In genomic region chr3:25045291-25045690, GRCh38 we compare ENCODE assay signal across 11 cellular contexts.
DNase-seq lines count a peak whose midpoint lies in the region; ATAC-seq and TF ChIP-seq lines count a peak whose summit lies in the region.
"Had no signal": no experiment of that assay in that cellular context is flagged by ENCODE, and none has a peak within 500 bp of the region (broad histone marks: within the 10 kb centered on the region; RNA-seq: fewer than 3 reads in every experiment).

No MANE protein-coding gene starts in this region.

- ATAC-seq in activated T-helper 17 cell treated with anti-CD3 and anti-CD28 coated beads, Interleukin-2, amount 50 U/mL, for 72 hours (replicated peaks): no peak

- no peak for TF ChIP-seq POLR2A in spleen (IDR thresholded peaks at IDR 0.05)

- H3K4me1 ChIP-seq in spleen: no peaks in the 10 kb centered on the region

- DNase-seq in NCI-H526 (lab: John Stamatoyannopoulos, UW) (peak; percentile 62 to 64), dorsolateral prefrontal cortex (peak in 2 of 10 donors; percentile 33 to 34), iPS-NIHi11 (ENCODE audit: low spot score) (peak; percentile 29), osteocyte (ENCODE audit: extremely low spot score, unreplicated experiment) (no peak), spleen (no peak)
- DNase-seq in activated T-cell treated with anti-CD3 and anti-CD28 coated beads, Interleukin-2, amount 50 U/mL, for 1 hour: no peak
- DNase-seq in stimulated activated naive CD4-positive, alpha-beta T cell (lab: John Stamatoyannopoulos, UW): no peak
- DNase-seq: SIG-M5; stimulated activated CD4-positive, alpha-beta T cell treated with anti-CD3 and anti-CD28 coated beads, Interleukin-4, amount 100 ng/mL, for 4 hours had no signal

- H3K27me3 Mint-ChIP-seq in osteocyte (ENCODE audit: unreplicated experiment): no peaks in the 10 kb centered on the region
- no peaks in the 10 kb centered on the region for H3K27me3 Mint-ChIP-seq in activated T-helper 17 cell treated with anti-CD3 and anti-CD28 coated beads, Interleukin-2, amount 50 U/mL, for 72 hours

- H3K9me3 Mint-ChIP-seq in osteocyte (ENCODE audit: unreplicated experiment): peaks cover 4% of the 10 kb centered on the region
- H3K9me3 Mint-ChIP-seq in activated T-helper 17 cell treated with anti-CD3 and anti-CD28 coated beads, Interleukin-2, amount 50 U/mL, for 72 hours: no peaks in the 10 kb centered on the region

- peaks cover 46% of the 10 kb centered on the region for H3K4me1 Mint-ChIP-seq in osteocyte (ENCODE audit: unreplicated experiment)
- H3K4me1 Mint-ChIP-seq in activated T-helper 17 cell treated with anti-CD3 and anti-CD28 coated beads, Interleukin-2, amount 50 U/mL, for 72 hours: no peaks in the 10 kb centered on the region

- peak overlapping the region; percentile 70 for H3K27ac Mint-ChIP-seq in osteocyte (ENCODE audit: unreplicated experiment)
- no peak overlapping the region for H3K27ac Mint-ChIP-seq in activated T-helper 17 cell treated with anti-CD3 and anti-CD28 coated beads, Interleukin-2, amount 50 U/mL, for 72 hours

- intact Hi-C loops in dorsolateral prefrontal cortex (cut with DNase I): loop anchor here in 1 of 2 donors (10.0 kb wide), 1 partner anchor 110 kb away; no protein-coding TSS in a partner anchor
- intact Hi-C loops in spleen (cut with DNase I; ENCODE audit: low total_unique reads): no loop called here

- H3K27ac ChIP-seq in dorsolateral prefrontal cortex: peak overlapping the region in 16 of 59 donors; percentile 8 to 74 (median 50)
- H3K27ac ChIP-seq in spleen: no peak overlapping the region
- H3K27ac ChIP-seq: BLaER1 treated with 17β-estradiol and CSF1 and Interleukin-3, amounts not matched to agents 10 nM and 100 nM had no signal

- no peaks in the 10 kb centered on the region for H3K36me3 ChIP-seq in spleen
- H3K36me3 ChIP-seq: BLaER1 treated with 17β-estradiol and CSF1 and Interleukin-3, amounts not matched to agents 10 nM and 100 nM had no signal

- TF ChIP-seq CTCF in dorsolateral prefrontal cortex (IDR thresholded peaks at IDR 0.05 in 54 of 56, conservative IDR thresholded peaks at IDR 0.05 in 2 of 56; ENCODE audit: low read depth in 1 of 56, partially characterized antibody in 56 of 56) (peak in 1 of 56 donors; percentile 15), osteocyte (IDR thresholded peaks at IDR 0.05) (no peak), spleen (IDR thresholded peaks at IDR 0.05 in 8 of 11, conservative IDR thresholded peaks at IDR 0.05 in 3 of 11) (no peak)

- H3K4me3 ChIP-seq in dorsolateral prefrontal cortex (peak overlapping the region in 39 of 59 donors; percentile 3 to 50 (median 28)), spleen (no peak overlapping the region)
- H3K4me3 ChIP-seq: BLaER1 treated with 17β-estradiol and CSF1 and Interleukin-3, amounts not matched to agents 10 nM and 100 nM had no signal

- WGBS in spleen, 5 donors: 50 to 66% (median 64%) methylated on average over 3 of the region's 3 CpGs

- H3K27me3 ChIP-seq in dorsolateral prefrontal cortex: peaks cover 0 to 3% (median 0%) of the 10 kb centered on the region in 45 donors
- H3K27me3 ChIP-seq in spleen (replicated peaks in 1 of 7): no peaks in the 10 kb centered on the region
- H3K27me3 ChIP-seq: BLaER1 treated with 17β-estradiol and CSF1 and Interleukin-3, amounts not matched to agents 10 nM and 100 nM had no signal

- H3K4me3 Mint-ChIP-seq in osteocyte (ENCODE audit: unreplicated experiment): no peak overlapping the region
- no peak overlapping the region for H3K4me3 Mint-ChIP-seq in activated T-helper 17 cell treated with anti-CD3 and anti-CD28 coated beads, Interleukin-2, amount 50 U/mL, for 72 hours

- peaks cover 0 to 3% (median 0%) of the 10 kb centered on the region in 8 donors for H3K9me3 ChIP-seq in spleen

- no peaks in the 10 kb centered on the region for H3K36me3 Mint-ChIP-seq in osteocyte (ENCODE audit: unreplicated experiment)
- no peaks in the 10 kb centered on the region for H3K36me3 Mint-ChIP-seq in activated T-helper 17 cell treated with anti-CD3 and anti-CD28 coated beads, Interleukin-2, amount 50 U/mL, for 72 hours (ENCODE audit: low read depth)

Comparison
In these comparisons a context has a peak if more than half of its experiments do, and no peak if none do; other contexts are left out.
1. DNase-seq: peak in NCI-H526 (2 of 2) and iPS-NIHi11 (single experiment); none in osteocyte (single experiment), spleen (single experiment), activated T-cell treated with anti-CD3 and anti-CD28 coated beads, Interleukin-2, amount 50 U/mL, for 1 hour (single experiment) and stimulated activated naive CD4-positive, alpha-beta T cell (0 of 6).
2. H3K4me3 ChIP-seq: peak in dorsolateral prefrontal cortex (39 of 59); none in spleen (0 of 8).